8 cellular contexts compared by ENCODE assay signal in the genomic region with DNA sequence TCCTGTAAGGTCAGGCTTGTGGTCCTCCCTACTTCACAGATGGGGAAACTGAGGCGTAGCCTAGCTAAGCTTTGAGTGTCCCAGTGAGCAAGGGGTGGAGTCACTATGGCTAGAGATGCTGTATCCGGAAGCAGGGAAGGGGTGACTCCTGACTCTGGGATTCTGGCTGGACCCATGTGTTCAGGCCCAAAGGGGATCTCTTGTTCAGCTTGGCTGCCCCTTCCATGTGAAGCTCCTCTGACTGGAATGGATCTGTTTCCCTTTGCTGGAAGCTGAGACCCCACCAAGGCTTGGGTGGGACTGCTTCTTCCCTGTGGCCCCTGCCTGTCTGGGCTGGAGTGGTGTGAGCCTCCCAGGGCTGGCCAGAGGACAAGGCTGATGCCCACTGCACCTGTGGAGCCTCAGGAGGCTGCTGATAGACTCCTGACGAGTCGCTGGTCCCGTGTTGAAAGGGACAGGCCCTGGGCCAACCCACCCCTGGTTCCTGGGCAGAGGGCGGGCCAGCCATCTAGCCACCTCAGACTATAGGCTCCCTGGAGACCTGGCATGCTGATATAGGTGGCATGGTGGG. TPM values are rescaled to one million over a fixed set of nuclear protein-coding genes. Genes with fewer than 3 reads are reported as not detected.
DNase-seq lines count a peak whose midpoint lies in the region; ATAC-seq, FAIRE-seq and TF ChIP-seq lines count a peak whose summit lies in the region.

No MANE protein-coding gene starts in this region.

- in situ Hi-C loops in GM13977 (cut with MboI; ENCODE audit: low pct_unique_long_range_greater_than_20kb, low sequenced_read_pairs, unreplicated experiment) = loop anchor here (25.0 kb wide), 1 partner anchor 1069 kb away; no protein-coding TSS in a partner anchor

- H3K4me1 ChIP-seq in fibroblast of lung (ENCODE audit: control insufficient read depth, extremely low read depth, insufficient read depth, low read length) (peaks cover 6% of the 10 kb centered on the region), pancreas (peaks cover 3 to 17% (median 7%) of the 10 kb centered on the region in 3 donors), aorta (ENCODE audit: control insufficient read depth in 1 of 2, insufficient read depth in 2 of 2, low read length in 2 of 2) (no peaks in the 10 kb centered on the region)

- H3K9ac ChIP-seq in SU-DHL-6 (ENCODE audit: low read length) (peak overlapping the region; percentile 70), fibroblast of lung (ENCODE audit: insufficient read depth, low read length) (peak overlapping the region; percentile 24)

- H3K27me3 ChIP-seq in SU-DHL-6 (ENCODE audit: low read length) (no peaks in the 10 kb centered on the region), fibroblast of lung (ENCODE audit: control insufficient read depth, insufficient read depth, low read length) (no peaks in the 10 kb centered on the region), pancreas (no peaks in the 10 kb centered on the region), aorta (ENCODE audit: control insufficient read depth in 1 of 2, insufficient read depth in 2 of 2, low read length in 1 of 2) (no peaks in the 10 kb centered on the region)

- H3K36me3 ChIP-seq in SU-DHL-6 (ENCODE audit: low read length) = no peaks in the 10 kb centered on the region
- no peaks in the 10 kb centered on the region for H3K36me3 ChIP-seq in fibroblast of lung (ENCODE audit: control insufficient read depth, insufficient read depth, low read length)
- H3K36me3 ChIP-seq in pancreas = no peaks in the 10 kb centered on the region
- no peaks in the 10 kb centered on the region for H3K36me3 ChIP-seq in aorta (ENCODE audit: control insufficient read depth in 1 of 2, insufficient read depth in 2 of 2, low read length in 1 of 2)

- FAIRE-seq in pancreas (lab: Jason Lieb, UNC) = no peak

- no peaks in the 10 kb centered on the region for H3F3A ChIP-seq in SU-DHL-6 (ENCODE audit: insufficient read depth)

- TF ChIP-seq CTCF in SU-DHL-6 (IDR thresholded peaks at IDR 0.05; ENCODE audit: insufficient read depth, low read length, poor library complexity, severe bottlenecking) = no peak
- TF ChIP-seq CTCF in fibroblast of lung (conservative IDR thresholded peaks at IDR 0.05 in 1 of 2, IDR thresholded peaks at IDR 0.05 in 1 of 2; ENCODE audit: low read depth in 1 of 2, low read length in 2 of 2) = no peak
- no peak for TF ChIP-seq CTCF in pancreas (IDR thresholded peaks at IDR 0.05)
- no peak for TF ChIP-seq CTCF in GM13977 (IDR thresholded peaks at IDR 0.05; ENCODE audit: extremely low read depth, insufficient read depth, missing control alignments)

- peak overlapping the region; percentile 72 for H3K4me2 ChIP-seq in SU-DHL-6 (ENCODE audit: low read depth, low read length, poor library complexity, severe bottlenecking)
- peak overlapping the region; percentile 99 for H3K4me2 ChIP-seq in fibroblast of lung (ENCODE audit: extremely low read depth, insufficient read depth, low read length)

- no peaks in the 10 kb centered on the region for H3K9me2 ChIP-seq in SU-DHL-6 (replicated peaks; ENCODE audit: insufficient read depth, low read length)

- intact Hi-C loops in pancreas (cut with DNase I) = no loop called here
- intact Hi-C loops in aorta (cut with DNase I) = loop anchor here (5.0 kb wide), 2 partner anchors 754 to 769 kb away; a partner anchor contains a TSS

- 33 to 38% methylated on average over 6 of the region's 6 CpGs for WGBS in pancreas, 2 donors
- WGBS in aorta, 2 donors = 75 to 83% methylated on average over 6 of the region's 6 CpGs

- ATAC-seq in pancreas = no peak
- no peak for ATAC-seq in aorta (ENCODE audit: low FRiP score)

- no peaks in the 10 kb centered on the region for H4K20me1 ChIP-seq in SU-DHL-6 (ENCODE audit: low read depth, low read length)
- H4K20me1 ChIP-seq in fibroblast of lung (ENCODE audit: control insufficient read depth, extremely low read depth, insufficient read depth, low read length) = no peaks in the 10 kb centered on the region

- H2AFZ ChIP-seq in SU-DHL-6 (ENCODE audit: low read depth, low read length, severe bottlenecking) = no peak overlapping the region
- peak overlapping the region; percentile 69 for H2AFZ ChIP-seq in fibroblast of lung (ENCODE audit: low read length)

- H3K9me3 ChIP-seq in SU-DHL-6 (ENCODE audit: insufficient read depth, low read length) (no peaks in the 10 kb centered on the region), fibroblast of lung (ENCODE audit: control insufficient read depth, insufficient read depth, low read depth, low read length) (no peaks in the 10 kb centered on the region), pancreas (no peaks in the 10 kb centered on the region), aorta (ENCODE audit: control insufficient read depth, low read length) (no peaks in the 10 kb centered on the region)

- H3K27ac ChIP-seq in SU-DHL-6 (ENCODE audit: low read depth, low read length) (no peak overlapping the region), fibroblast of lung (ENCODE audit: insufficient read depth, low read length) (peak overlapping the region; percentile 57), pancreas (peak overlapping the region in 3 of 4 donors; percentile 89 to 92 (median 91)), aorta (ENCODE audit: low read depth in 1 of 2, low read length in 2 of 2) (no peak overlapping the region)

- H3K79me2 ChIP-seq in SU-DHL-6 (ENCODE audit: insufficient read depth, low read length) = no peaks in the 10 kb centered on the region
- peaks cover 5% of the 10 kb centered on the region for H3K79me2 ChIP-seq in fibroblast of lung (ENCODE audit: control insufficient read depth, insufficient read depth, low read length)

- DNase-seq in EL = peak; percentile 13
- DNase-seq in fibroblast of lung (ENCODE audit: low read depth in 2 of 2) = no peak
- DNase-seq in pancreas = peak in 3 of 6 donors; percentile 30 to 74 (median 44)
- no peak for DNase-seq in GM13977 (ENCODE audit: low spot score)
- no peak for DNase-seq in RPMI8226
- DNase-seq in epidermal melanocyte (ENCODE audit: insufficient read length, low spot score) = no peak
- no peak for DNase-seq in aorta

- H3K4me3 ChIP-seq in SU-DHL-6 (ENCODE audit: insufficient read depth, low read length, poor library complexity, severe bottlenecking) = peak overlapping the region; percentile 76
- peak overlapping the region; percentile 68 to 89 (median 72) for H3K4me3 ChIP-seq in fibroblast of lung (replicated peaks in 1 of 4; ENCODE audit: control extremely low read depth in 1 of 4, insufficient read depth in 1 of 4, low read depth in 3 of 4, low read length in 4 of 4)
- H3K4me3 ChIP-seq in pancreas = peak overlapping the region; percentile 69 to 90 (median 86)
- peak overlapping the region in 1 of 2 donors; percentile 51 for H3K4me3 ChIP-seq in aorta (ENCODE audit: low read length in 2 of 2)

RNA-seq across cellular contexts. Expression of a gene that starts 1.0 kb away (rescaled TPM):
- total RNA-seq in fibroblast of lung = 25.4 and 34.3 TPM in 2 replicates
- 38.4 and 44.6 TPM in 2 replicates for polyA plus RNA-seq in fibroblast of lung
- 34.2 and 38.7 TPM in 2 replicates for polyA plus RNA-seq in fibroblast of lung (2012)
- polyA minus RNA-seq in fibroblast of lung (ENCODE audit: low replicate concordance) = 56.9 and 60.2 TPM in 2 replicates
- 10 to 100 TPM; 21.9 to 30.6 (median 24.6) TPM for total RNA-seq in pancreas
- 10 to 100 TPM; 15.8 to 17.0 TPM for polyA plus RNA-seq in pancreas
- 10 to 100 TPM; 23.7 to 24.8 TPM for total RNA-seq in aorta
- 10 to 100 TPM; 13.0 to 18.3 TPM for polyA plus RNA-seq in aorta

RNA-seq across cellular contexts. Expression of a gene that starts 6.4 kb away (rescaled TPM):
- total RNA-seq in fibroblast of lung (0.99 and 1.0 TPM in 2 replicates), pancreas (10 to 100 TPM in 3 of 6 donors, 1 to 10 TPM in 3; 6.2 to 21.0 (median 9.5) TPM), aorta (10 to 100 TPM in 1 of 2 donors, 1 to 10 TPM in 1; 8.3 to 10.1 TPM)
- polyA plus RNA-seq in fibroblast of lung (1.6 and 1.9 TPM in 2 replicates), pancreas (10 to 100 TPM; 11.3 to 21.5 TPM), aorta (1 to 10 TPM; 1.5 to 3.6 TPM)
- polyA plus RNA-seq in fibroblast of lung (2012) = 2.4 and 2.7 TPM in 2 replicates
- polyA minus RNA-seq in fibroblast of lung (ENCODE audit: low replicate concordance) = 7.9 and 10.8 TPM in 2 replicates

RNA-seq across cellular contexts. Expression of a gene that starts 48.7 kb away (rescaled TPM):
- total RNA-seq in fibroblast of lung (8.2 and 12.7 TPM in 2 replicates), pancreas (10 to 100 TPM in 5 of 6 donors, 1 to 10 TPM in 1; 9.6 to 20.2 (median 11.8) TPM), aorta (10 to 100 TPM; 12.0 to 21.3 TPM)
- polyA plus RNA-seq in fibroblast of lung (6.1 and 8.4 TPM in 2 replicates), pancreas (10 to 100 TPM; 20.4 to 21.8 TPM), aorta (10 to 100 TPM; 11.0 to 18.3 TPM)
- polyA plus RNA-seq in fibroblast of lung (2012) = 11.9 and 14.5 TPM in 2 replicates
- polyA minus RNA-seq in fibroblast of lung (ENCODE audit: low replicate concordance) = 14.7 and 18.1 TPM in 2 replicates

RNA-seq across cellular contexts. Expression of a gene that starts 50.4 kb away (rescaled TPM):
- total RNA-seq in fibroblast of lung (14.1 and 25.8 TPM in 2 replicates), pancreas (1 to 10 TPM; 3.2 to 5.6 (median 4.5) TPM), aorta (10 to 100 TPM in 1 of 2 donors, 1 to 10 TPM in 1; 8.8 to 15.9 TPM)
- polyA plus RNA-seq in fibroblast of lung (8.7 and 9.4 TPM in 2 replicates), pancreas (1 to 10 TPM; 5.3 to 8.9 TPM), aorta (10 to 100 TPM; 16.4 to 18.0 TPM)
- polyA plus RNA-seq in fibroblast of lung (2012) = 8.9 and 10.1 TPM in 2 replicates
- 13.2 and 18.4 TPM in 2 replicates for polyA minus RNA-seq in fibroblast of lung (ENCODE audit: low replicate concordance)

RNA-seq across cellular contexts. Expression of a gene that starts 56.7 kb away (rescaled TPM):
- 0.17 and 0.26 TPM in 2 replicates for total RNA-seq in fibroblast of lung
- 0.07 TPM in 2 replicates for polyA plus RNA-seq in fibroblast of lung
- 0.13 and 0.21 TPM in 2 replicates for polyA plus RNA-seq in fibroblast of lung (2012)
- polyA minus RNA-seq in fibroblast of lung (ENCODE audit: low replicate concordance) = 0.07 and 0.31 TPM in 2 replicates
- total RNA-seq in pancreas = under 1 TPM; 0.09 to 0.49 (median 0.29) TPM
- polyA plus RNA-seq in pancreas = 1 to 10 TPM in 1 of 2 donors, under 1 TPM in 1; 0.57 to 1.5 TPM
- under 1 TPM; 0.72 to 0.97 TPM for total RNA-seq in aorta
- polyA plus RNA-seq in aorta = under 1 TPM; 0.31 to 0.38 TPM

Comparison
In these comparisons a context has a peak if more than half of its experiments do, and no peak if none do; other contexts are left out.
1. H3K27ac ChIP-seq: peak in fibroblast of lung (single experiment) and pancreas (3 of 4); none in SU-DHL-6 (single experiment) and aorta (0 of 2).
2. intact Hi-C loops: an anchor here in aorta (5.0 kb wide); none called in pancreas.